ENCODE assay signal across 18 cellular contexts in the genomic region with DNA sequence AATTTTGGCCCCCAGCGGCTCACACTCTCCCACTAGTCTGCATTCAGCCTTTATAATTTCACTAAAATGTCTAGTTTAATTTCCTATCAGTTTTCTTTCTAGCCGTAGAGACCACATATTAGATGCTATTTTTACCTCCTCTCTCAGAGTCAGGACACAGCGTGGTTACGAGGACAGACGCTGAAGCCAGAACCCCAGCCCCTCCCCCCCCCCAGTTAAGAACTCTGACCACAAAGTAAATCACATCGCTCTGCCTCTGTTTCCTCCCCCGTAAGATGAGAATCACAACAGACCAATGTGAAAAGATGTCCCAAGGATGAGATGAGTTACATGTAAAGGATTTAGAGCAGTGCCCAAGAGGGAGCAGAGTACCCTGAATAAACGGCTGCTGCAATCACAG.
DNase-seq lines count a peak whose midpoint lies in the region; ATAC-seq, FAIRE-seq and TF ChIP-seq lines count a peak whose summit lies in the region.
"Had no signal": no experiment of that assay in that cellular context is flagged by ENCODE, and none has a peak within 500 bp of the region (broad histone marks: within the 10 kb centered on the region; RNA-seq: fewer than 3 reads in every experiment).

No MANE protein-coding gene starts in this region.

- no peak overlapping the region for H3K27ac Mint-ChIP-seq in CD14-positive monocyte
- H3K27ac Mint-ChIP-seq: CD8-positive, alpha-beta T cell; T-cell had no signal

- no peak overlapping the region for H2BK5ac ChIP-seq in neuronal stem cell (ENCODE audit: low read length)

- TF ChIP-seq RAD21 in GM12878 (IDR thresholded peaks at IDR 0.05; ENCODE audit: insufficient read depth, low read depth, low read length): no peak

- in situ Hi-C loops in GM12878 (cut with MboI): no loop called here

- TF ChIP-seq CTCF in CD14-positive monocyte (IDR thresholded peaks at IDR 0.05) (no peak), GM12878 (IDR thresholded peaks at IDR 0.05 in 2 of 3, conservative IDR thresholded peaks at IDR 0.05 in 1 of 3; ENCODE audit: control insufficient read depth in 2 of 3, extremely low read depth in 1 of 3, insufficient read depth in 1 of 3, low read depth in 3 of 3, low read length in 3 of 3) (no peak)

- CTCF ChIA-PET in GM12878 (lab: Yijun Ruan, JAX): no interaction called here

- H3K4me3 Mint-ChIP-seq in CD14-positive monocyte: peak overlapping the region; percentile 62 to 81
- H3K4me3 Mint-ChIP-seq: CD8-positive, alpha-beta T cell; T-cell had no signal

- no peak overlapping the region for H3K23ac ChIP-seq in neuronal stem cell (ENCODE audit: low read depth, low read length, poor library complexity)

- POLR2A ChIA-PET in GM12878 (lab: Charles Lee): interaction anchor here (1.6 kb wide), 1 partner anchor 12 kb away, joined by 3 read pairs; no protein-coding TSS in a partner anchor

- no peak overlapping the region for H2BK15ac ChIP-seq in neuronal stem cell (ENCODE audit: low read length)

- no peak for FAIRE-seq in GM12878 (lab: Jason Lieb, UNC)
- FAIRE-seq: D721Med, GM18507, HepG2 had no signal

- SMC1A ChIA-PET in GM12878 (lab: Charles Lee; ENCODE audit: uncharacterized antibody, unreplicated experiment): interaction anchor here (1.0 kb wide), 2 partner anchors 10 to 97 kb away, joined by 3 to 5 read pairs; no protein-coding TSS in a partner anchor

- H3K18ac ChIP-seq in neuronal stem cell (ENCODE audit: low read length): peak overlapping the region; percentile 5

- H2BK120ac ChIP-seq in neuronal stem cell (ENCODE audit: low read depth, low read length): no peak overlapping the region

- no TSS peak for BruUV-seq in GM12878 (replicated peaks; lab: Mats Ljungman, UMichigan)

- no peak overlapping the region for H3K14ac ChIP-seq in neuronal stem cell (ENCODE audit: low read length)

- H3K4me1 ChIP-seq in GM12878 (ENCODE audit: control insufficient read depth, insufficient read depth, low read length) (peaks cover 13% of the 10 kb centered on the region; the same call in 1 of the 2 replicates), neuronal stem cell (ENCODE audit: control insufficient read depth in 2 of 2, insufficient read depth in 1 of 2, low read depth in 1 of 2, low read length in 2 of 2) (no peaks in the 10 kb centered on the region), Karpas-422 (ENCODE audit: low read length) (no peaks in the 10 kb centered on the region)

- no peak overlapping the region for H3K4me3 ChIP-seq in GM12878
- no peak overlapping the region for H3K4me3 ChIP-seq in neuronal stem cell (ENCODE audit: low read length in 2 of 2)
- no peak overlapping the region for H3K4me3 ChIP-seq in Karpas-422 (ENCODE audit: low read length)

- no peaks in the 10 kb centered on the region for H4K20me1 ChIP-seq in GM12878 (ENCODE audit: control insufficient read depth, insufficient read depth)
- no peaks in the 10 kb centered on the region for H4K20me1 ChIP-seq in Karpas-422 (ENCODE audit: insufficient read depth, low read depth, low read length)

- H3K27ac ChIP-seq in GM12878 (ENCODE audit: control insufficient read depth, insufficient read depth): no peak overlapping the region
- no peak overlapping the region for H3K27ac ChIP-seq in neuronal stem cell (replicated peaks; ENCODE audit: low read length)
- H3K27ac ChIP-seq in Karpas-422 (ENCODE audit: low read length): no peak overlapping the region

- H3K79me2 ChIP-seq in GM12878 (ENCODE audit: control insufficient read depth, insufficient read depth, low read length) (no peaks in the 10 kb centered on the region), Karpas-422 (ENCODE audit: low read length) (no peaks in the 10 kb centered on the region)

- intact Hi-C loops in CD14-positive monocyte (cut with micrococcal nuclease) (loop anchor here in 1 of 2 donors (5.0 kb wide), 1 partner anchor 33 kb away; no protein-coding TSS in a partner anchor), GM12878 (cut with micrococcal nuclease; ENCODE audit: unreplicated experiment) (no loop called here)

- no peaks in the 10 kb centered on the region for H3K9me2 ChIP-seq in Karpas-422 (replicated peaks; ENCODE audit: insufficient read depth, low read length)

- no peak overlapping the region for H4K8ac ChIP-seq in neuronal stem cell (ENCODE audit: low read depth, low read length)

- DNase-seq in CD14-positive monocyte (ENCODE audit: low spot score): no peak
- DNase-seq in Kasumi-1 (lab: John Stamatoyannopoulos, UW): peak; percentile 19 to 24
- DNase-seq in GM12878 (ENCODE audit: low read depth, low spot score): no peak
- DNase-seq in neuronal stem cell (ENCODE audit: low spot score): no peak
- DNase-seq in COLO668 (lab: John Stamatoyannopoulos, UW; ENCODE audit: unreplicated experiment): no peak
- DNase-seq in Karpas-422: no peak
- DNase-seq: ACHN; AML-193; CD8-positive, alpha-beta T cell; DMS79; NCI-H1417 treated with DMSO at 0.1 percent for 48 hours; NCI-H2029; NCI-H748 treated with DMSO at 0.1 percent for 48 hours; T-cell had no signal

- peaks cover 0 to 2% (median 0%) of the 10 kb centered on the region in 7 donors for H3K9me3 Mint-ChIP-seq in CD14-positive monocyte
- H3K9me3 Mint-ChIP-seq: CD8-positive, alpha-beta T cell; T-cell had no signal

- H2AK5ac ChIP-seq in neuronal stem cell (ENCODE audit: low read depth, low read length): no peak overlapping the region

- H3K4me2 ChIP-seq in GM12878 (ENCODE audit: control insufficient read depth, insufficient read depth) (peak overlapping the region; percentile 4; the same call in 1 of the 2 replicates), neuronal stem cell (ENCODE audit: insufficient read depth, low read length, poor library complexity, severe bottlenecking) (no peak overlapping the region), Karpas-422 (ENCODE audit: low read depth, low read length, poor library complexity, severe bottlenecking) (no peak overlapping the region)

- TF ChIP-seq EP300 in GM12878 (IDR thresholded peaks at IDR 0.05; ENCODE audit: borderline replicate concordance in 1 of 2, control insufficient read depth in 1 of 2, low read depth in 2 of 2, low read length in 2 of 2): no peak

- RAD21 ChIA-PET in GM12878 (lab: Charles Lee; ENCODE audit: unreplicated experiment): no interaction called here

- TF ChIP-seq POLR2A in GM12878 (IDR thresholded peaks at IDR 0.05; ENCODE audit: low read depth, low read length): no peak

- H3K4me1 Mint-ChIP-seq in CD14-positive monocyte: peaks cover 53% of the 10 kb centered on the region

- H3K27me3 ChIP-seq in GM12878 (replicated peaks in 1 of 2; ENCODE audit: control insufficient read depth in 2 of 2, insufficient read depth in 2 of 2, low read length in 1 of 2) (peaks cover 0 to 2% of the 10 kb centered on the region in 2 experiments; a peak in 1 of 4 replicates), neuronal stem cell (ENCODE audit: control insufficient read depth in 3 of 3, insufficient read depth in 3 of 3, low read depth in 1 of 3, low read length in 3 of 3) (peaks cover 0 to 14% (median 0%) of the 10 kb centered on the region in 3 experiments), Karpas-422 (ENCODE audit: low read length) (no peaks in the 10 kb centered on the region; the same call in 1 of the 2 replicates)

- H2AFZ ChIP-seq in GM12878 (ENCODE audit: control insufficient read depth, low read depth, low read length) (peak overlapping the region; percentile 5; the same call in 1 of the 2 replicates), neuronal stem cell (ENCODE audit: low read length) (no peak overlapping the region), Karpas-422 (ENCODE audit: low read length) (no peak overlapping the region)

- H2BK12ac ChIP-seq in neuronal stem cell (ENCODE audit: low read length): no peak overlapping the region

- no peak overlapping the region for H4K91ac ChIP-seq in neuronal stem cell (ENCODE audit: low read depth, low read length, poor library complexity)

- H3K36me3 Mint-ChIP-seq in CD14-positive monocyte: no peaks in the 10 kb centered on the region
- H3K36me3 Mint-ChIP-seq: CD8-positive, alpha-beta T cell; T-cell had no signal

- no peak overlapping the region for H3K4ac ChIP-seq in neuronal stem cell (ENCODE audit: low read length)

- ATAC-seq in GM12878 (no peak), GM18909 (IDR thresholded peaks at IDR 0.05; ENCODE audit: poor library complexity, unreplicated experiment) (no peak)
- ATAC-seq: CD8-positive, alpha-beta T cell; HepG2; T-cell had no signal

- 19% methylated on average over 8 of the region's 8 CpGs for WGBS in GM12878 (ENCODE audit: insufficient coverage, insufficient replicate concordance, low lambda C conversion rate, missing lambda C conversion rate)
- no CpG with 5 or more reads among the region's 8 CpGs for WGBS in neuronal stem cell (ENCODE audit: extremely low coverage in 2 of 2, insufficient read length in 2 of 2, insufficient replicate concordance in 1 of 2), 2 donors

- H3K9ac ChIP-seq in GM12878 (ENCODE audit: control insufficient read depth, insufficient read depth, low read length): no peak overlapping the region
- H3K9ac ChIP-seq in neuronal stem cell (ENCODE audit: low read depth, low read length, poor library complexity): no peak overlapping the region
- H3K9ac ChIP-seq in Karpas-422 (ENCODE audit: low read length): no peak overlapping the region

- H3K36me3 ChIP-seq in GM12878 (ENCODE audit: control insufficient read depth in 2 of 2, insufficient read depth in 2 of 2, low read length in 1 of 2): no peaks in the 10 kb centered on the region
- no peaks in the 10 kb centered on the region for H3K36me3 ChIP-seq in neuronal stem cell (replicated peaks in 1 of 2; ENCODE audit: control insufficient read depth in 2 of 2, insufficient read depth in 2 of 2, low read length in 2 of 2)
- H3K36me3 ChIP-seq in Karpas-422 (ENCODE audit: insufficient read depth, low read length): no peaks in the 10 kb centered on the region

- H3K9me3 ChIP-seq in GM12878 (replicated peaks; ENCODE audit: control insufficient read depth, insufficient read depth, low read length): no peaks in the 10 kb centered on the region
- H3K9me3 ChIP-seq in neuronal stem cell (replicated peaks in 1 of 2; ENCODE audit: control insufficient read depth in 2 of 2, insufficient read depth in 1 of 2, low read depth in 1 of 2, low read length in 2 of 2): no peaks in the 10 kb centered on the region
- H3K9me3 ChIP-seq in Karpas-422 (ENCODE audit: low read length): no peaks in the 10 kb centered on the region

- no peaks in the 10 kb centered on the region for H3K79me1 ChIP-seq in neuronal stem cell (ENCODE audit: low read depth, low read length)

- H3K27me3 Mint-ChIP-seq in CD14-positive monocyte (ENCODE audit: low read depth in 3 of 3): peaks cover 0 to 1% (median 0%) of the 10 kb centered on the region in 3 donors
- H3K27me3 Mint-ChIP-seq: T-cell had no signal

TF ChIP-seq in GM12878, 131 proteins besides CTCF, POLR2A, EP300 and RAD21:
- TF ChIP-seq YY1 (IDR thresholded peaks at IDR 0.05; ENCODE audit: low read depth, low read length) (no peak), RUNX3 (IDR thresholded peaks at IDR 0.05; ENCODE audit: low read length) (peak; percentile 14; the same call in 1 of the 2 replicates)

Comparison
In these comparisons a context has a peak if more than half of its experiments do, and no peak if none do; other contexts are left out.
1. DNase-seq: peak in Kasumi-1 (2 of 2); none in CD14-positive monocyte (single experiment), GM12878 (single experiment), neuronal stem cell (single experiment), COLO668 (single experiment) and Karpas-422 (single experiment).